ENCODE assay signal across 2 cellular contexts in genomic region chr19:45442927-45443461, GRCh38.
TF ChIP-seq lines count a peak whose summit lies in the region.

No MANE protein-coding gene starts in this region.

TF ChIP-seq in HEK293T, 16 proteins besides CTCF, POLR2A, EP300 and RAD21:
- TF ChIP-seq ELF4 (IDR thresholded peaks at IDR 0.05) (no peak), SP1 (IDR thresholded peaks at IDR 0.05) (no peak), PKNOX1 (IDR thresholded peaks at IDR 0.05) (peak; percentile 13; the same call in 1 of the 2 replicates)

TF ChIP-seq in H1, 55 proteins besides CTCF, POLR2A, EP300 and RAD21:
- TF ChIP-seq KDM4A (IDR thresholded peaks at IDR 0.05; ENCODE audit: low read depth, low read length, severe bottlenecking) (peak; percentile 35), SIRT6 (IDR thresholded peaks at IDR 0.05; ENCODE audit: low read length) (no peak), HDAC2 (IDR thresholded peaks at IDR 0.05; ENCODE audit: borderline replicate concordance in 1 of 2, low read depth in 2 of 2, low read length in 2 of 2) (0 out of 4 replicates have a peak, but pooled peaks of 1 of the 2 experiments have one; percentile 3), ASH2L (IDR thresholded peaks at IDR 0.05; ENCODE audit: low read length) (peak; percentile 33), CTBP2 (IDR thresholded peaks at IDR 0.05; ENCODE audit: borderline replicate concordance, insufficient read depth, insufficient read length, low read length) (peak; percentile 58)
